Comparison of ENCODE assay signal across 10 cellular contexts in genomic region chr14:20657216-20658211, GRCh38. TPM values are rescaled to one million over a fixed set of nuclear protein-coding genes. Genes with fewer than 3 reads are reported as not detected.
DNase-seq lines count a peak whose midpoint lies in the region; ATAC-seq and TF ChIP-seq lines count a peak whose summit lies in the region.
"Had no signal": no experiment of that assay in that cellular context is flagged by ENCODE, and none has a peak within 500 bp of the region (broad histone marks: within the 10 kb centered on the region; RNA-seq: fewer than 3 reads in every experiment).

No MANE protein-coding gene starts in this region.

- WGBS in body of pancreas, 2 donors, result 19 to 30% methylated on average over 24 to 28 of the region's 28 CpGs

- H3K27me3 Mint-ChIP-seq in activated T-helper 17 cell treated with anti-CD3 and anti-CD28 coated beads, Interleukin-2, amount 50 U/mL, for 72 hours, result peaks cover 42% of the 10 kb centered on the region

- H3K4me1 ChIP-seq in HUES48 (ENCODE audit: control insufficient read depth, insufficient read depth, low read length) (peaks cover 4% of the 10 kb centered on the region; the same call in 1 of the 2 replicates), ascending aorta (no peaks in the 10 kb centered on the region), body of pancreas (peaks cover 7% of the 10 kb centered on the region)

- intact Hi-C loops in left colon (cut with DNase I, micrococcal nuclease) (no loop called here), ascending aorta (cut with DNase I) (no loop called here), body of pancreas (cut with DNase I) (no loop called here)

- peak; percentile 54 for ATAC-seq in activated T-helper 17 cell treated with anti-CD3 and anti-CD28 coated beads, Interleukin-2, amount 50 U/mL, for 72 hours (replicated peaks)
- ATAC-seq in left colon, result peak; percentile 45
- ATAC-seq in body of pancreas, result no peak

- H3K4me3 ChIP-seq in HUES48 (ENCODE audit: low read depth, low read length) (peak overlapping the region; percentile 60), ascending aorta (no peak overlapping the region), body of pancreas (no peak overlapping the region)

- H3K9me3 Mint-ChIP-seq in activated T-helper 17 cell treated with anti-CD3 and anti-CD28 coated beads, Interleukin-2, amount 50 U/mL, for 72 hours, result no peaks in the 10 kb centered on the region

- H3K4me1 Mint-ChIP-seq in activated T-helper 17 cell treated with anti-CD3 and anti-CD28 coated beads, Interleukin-2, amount 50 U/mL, for 72 hours, result peaks cover 18% of the 10 kb centered on the region

- H3K36me3 ChIP-seq in HUES48 (ENCODE audit: control insufficient read depth, insufficient read depth, low read length) (no peaks in the 10 kb centered on the region), ascending aorta (no peaks in the 10 kb centered on the region), body of pancreas (replicated peaks in 1 of 2; ENCODE audit: insufficient read depth in 1 of 2, low read depth in 2 of 2) (no peaks in the 10 kb centered on the region)

- no peak overlapping the region for H3K27ac ChIP-seq in HUES48 (ENCODE audit: low read depth, low read length)
- no peak overlapping the region for H3K27ac ChIP-seq in ascending aorta
- no peak overlapping the region for H3K27ac ChIP-seq in body of pancreas

- no peak for TF ChIP-seq POLR2A in body of pancreas (IDR thresholded peaks at IDR 0.05)

- TF ChIP-seq CTCF in ascending aorta (IDR thresholded peaks at IDR 0.05) (no peak), body of pancreas (IDR thresholded peaks at IDR 0.05) (peak in 1 of 7 experiments; percentile 16)

- DNase-seq in ELF-1 (ENCODE audit: low read depth, low spot score), result peak; percentile 88
- no peak for DNase-seq in left colon
- no peak for DNase-seq in NCI-H2227 (lab: John Stamatoyannopoulos, UW; ENCODE audit: unreplicated experiment)
- DNase-seq in NK-92 treated with Interleukin-12 subunit alpha and Interleukin-12 subunit beta, amount 100 ng/mL, for 24 hours (lab: John Stamatoyannopoulos, UW), result no peak
- no peak for DNase-seq in ascending aorta (ENCODE audit: low spot score in 2 of 2)
- DNase-seq in body of pancreas, result no peak
- DNase-seq: head of caudate nucleus, NCI-H1048 had no signal

- H3K9ac ChIP-seq in HUES48 (ENCODE audit: low read depth, low read length), result no peak overlapping the region

- no peak overlapping the region for H3K4me3 Mint-ChIP-seq in activated T-helper 17 cell treated with anti-CD3 and anti-CD28 coated beads, Interleukin-2, amount 50 U/mL, for 72 hours

- H3K9me3 ChIP-seq in HUES48 (ENCODE audit: control insufficient read depth, insufficient read depth, low read length), result no peaks in the 10 kb centered on the region
- no peaks in the 10 kb centered on the region for H3K9me3 ChIP-seq in ascending aorta
- H3K9me3 ChIP-seq in body of pancreas, result no peaks in the 10 kb centered on the region

- H3K27me3 ChIP-seq in HUES48 (ENCODE audit: control insufficient read depth, insufficient read depth, low read length) (peaks cover 23% of the 10 kb centered on the region), ascending aorta (peaks cover 5% of the 10 kb centered on the region), body of pancreas (peaks cover 0 to 20% of the 10 kb centered on the region in 2 donors)

- no peak overlapping the region for H3K27ac Mint-ChIP-seq in activated T-helper 17 cell treated with anti-CD3 and anti-CD28 coated beads, Interleukin-2, amount 50 U/mL, for 72 hours

- H3K36me3 Mint-ChIP-seq in activated T-helper 17 cell treated with anti-CD3 and anti-CD28 coated beads, Interleukin-2, amount 50 U/mL, for 72 hours (ENCODE audit: low read depth), result no peaks in the 10 kb centered on the region

RNA-seq across cellular contexts. Expression of gene OR6S1, which starts 16.0 kb away (rescaled TPM):
- not detected for total RNA-seq in activated T-helper 17 cell treated with anti-CD3 and anti-CD28 coated beads, Interleukin-2, amount 50 U/mL, for 72 hours
- not detected for total RNA-seq in left colon
- not detected for total RNA-seq in ascending aorta
- not detected for total RNA-seq in body of pancreas

RNA-seq across cellular contexts. Expression of gene RNASE4, which starts 26.8 kb away (rescaled TPM):
- 1 to 10 TPM; 1.0 to 6.1 TPM for total RNA-seq in activated T-helper 17 cell treated with anti-CD3 and anti-CD28 coated beads, Interleukin-2, amount 50 U/mL, for 72 hours
- total RNA-seq in left colon, result 10 to 100 TPM; 52.2 to 62.1 TPM
- 23.2 TPM for total RNA-seq in ascending aorta
- total RNA-seq in body of pancreas, result 10 to 100 TPM; 41.8 to 47.5 TPM

RNA-seq across cellular contexts. Expression of gene ANG, which starts 31.1 kb away (rescaled TPM):
- total RNA-seq in activated T-helper 17 cell treated with anti-CD3 and anti-CD28 coated beads, Interleukin-2, amount 50 U/mL, for 72 hours, result 10 to 100 TPM in 1 of 2 donors, 1 to 10 TPM in 1; 3.6 to 11.1 TPM
- total RNA-seq in left colon (10 to 100 TPM; 49.2 to 50.4 TPM), ascending aorta (4.2 TPM), body of pancreas (10 to 100 TPM; 24.1 to 28.0 TPM)
